Comparison of ENCODE assay signal across 1 cellular context in the genomic region with DNA sequence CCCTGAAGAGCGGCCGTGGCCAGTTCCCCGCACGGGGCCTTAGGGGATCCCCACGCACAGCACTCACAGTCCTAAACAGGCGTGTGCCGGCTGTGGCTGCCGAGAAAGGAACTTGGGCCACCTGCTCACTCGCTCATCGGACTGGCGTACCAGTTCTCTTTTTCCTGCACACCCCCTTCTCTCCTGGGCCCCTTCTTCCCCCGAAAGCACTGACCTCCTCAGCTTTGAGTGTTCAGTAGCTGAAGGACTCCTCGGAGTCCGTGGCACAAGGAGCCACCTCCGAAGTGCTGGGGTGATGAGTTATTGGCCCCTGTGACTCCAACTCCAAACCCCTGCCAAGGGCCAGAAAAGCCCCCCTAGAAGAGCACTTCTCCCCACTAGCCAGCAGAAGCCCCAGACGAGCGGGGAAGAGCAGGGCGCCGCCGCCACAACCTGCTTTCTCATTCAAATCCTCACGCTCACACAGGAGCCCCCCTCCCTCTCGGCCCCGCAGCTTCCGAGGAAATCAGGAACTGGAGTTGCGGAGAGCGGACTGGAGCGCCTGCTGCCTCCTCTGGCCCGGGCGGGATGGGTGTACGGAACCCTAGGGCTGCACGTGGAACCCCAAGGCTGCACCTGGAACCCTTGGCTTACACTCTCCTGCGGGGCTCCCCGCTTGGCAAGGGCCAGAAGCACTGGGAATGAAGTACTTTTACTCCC.
A peak's percentile ranks its signal among the peaks of the same experiment; 100 is the strongest.
TF ChIP-seq lines count a peak whose summit lies in the region.

A gene with protein sequence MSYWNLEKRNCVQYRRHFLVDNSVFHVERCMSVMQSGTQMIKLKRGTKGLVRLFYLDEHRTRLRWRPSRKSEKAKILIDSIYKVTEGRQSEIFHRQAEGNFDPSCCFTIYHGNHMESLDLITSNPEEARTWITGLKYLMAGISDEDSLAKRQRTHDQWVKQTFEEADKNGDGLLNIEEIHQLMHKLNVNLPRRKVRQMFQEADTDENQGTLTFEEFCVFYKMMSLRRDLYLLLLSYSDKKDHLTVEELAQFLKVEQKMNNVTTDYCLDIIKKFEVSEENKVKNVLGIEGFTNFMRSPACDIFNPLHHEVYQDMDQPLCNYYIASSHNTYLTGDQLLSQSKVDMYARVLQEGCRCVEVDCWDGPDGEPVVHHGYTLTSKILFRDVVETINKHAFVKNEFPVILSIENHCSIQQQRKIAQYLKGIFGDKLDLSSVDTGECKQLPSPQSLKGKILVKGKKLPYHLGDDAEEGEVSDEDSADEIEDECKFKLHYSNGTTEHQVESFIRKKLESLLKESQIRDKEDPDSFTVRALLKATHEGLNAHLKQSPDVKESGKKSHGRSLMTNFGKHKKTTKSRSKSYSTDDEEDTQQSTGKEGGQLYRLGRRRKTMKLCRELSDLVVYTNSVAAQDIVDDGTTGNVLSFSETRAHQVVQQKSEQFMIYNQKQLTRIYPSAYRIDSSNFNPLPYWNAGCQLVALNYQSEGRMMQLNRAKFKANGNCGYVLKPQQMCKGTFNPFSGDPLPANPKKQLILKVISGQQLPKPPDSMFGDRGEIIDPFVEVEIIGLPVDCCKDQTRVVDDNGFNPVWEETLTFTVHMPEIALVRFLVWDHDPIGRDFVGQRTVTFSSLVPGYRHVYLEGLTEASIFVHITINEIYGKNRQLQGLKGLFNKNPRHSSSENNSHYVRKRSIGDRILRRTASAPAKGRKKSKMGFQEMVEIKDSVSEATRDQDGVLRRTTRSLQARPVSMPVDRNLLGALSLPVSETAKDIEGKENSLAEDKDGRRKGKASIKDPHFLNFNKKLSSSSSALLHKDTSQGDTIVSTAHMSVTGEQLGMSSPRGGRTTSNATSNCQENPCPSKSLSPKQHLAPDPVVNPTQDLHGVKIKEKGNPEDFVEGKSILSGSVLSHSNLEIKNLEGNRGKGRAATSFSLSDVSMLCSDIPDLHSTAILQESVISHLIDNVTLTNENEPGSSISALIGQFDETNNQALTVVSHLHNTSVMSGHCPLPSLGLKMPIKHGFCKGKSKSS (N-terminal part only) (minus strand): TSS at position 446 of the 699 bp plus-strand sequence. CDS start 40,847 bp downstream, outside the sequence.

TF ChIP-seq in HepG2, 621 proteins besides CTCF, POLR2A, EP300 and RAD21 (continued from another document and continues in another):
- TF ChIP-seq ZNF709 (CRISPR knock-in tag; IDR thresholded peaks at IDR 0.05) (0 out of 2 replicates have a peak, but pooled peaks have one; percentile 32), CREM (IDR thresholded peaks at IDR 0.05) (no peak), CREM (CRISPR knock-in tag; IDR thresholded peaks at IDR 0.05) (no peak), ZNF430 (CRISPR knock-in tag; IDR thresholded peaks at IDR 0.05) (0 out of 2 replicates have a peak, but pooled peaks have one; percentile 13), POLR2AphosphoS5 (IDR thresholded peaks at IDR 0.05; ENCODE audit: low read depth, low read length) (peak; percentile 47; the same call in 1 of the 2 replicates), U2AF1 (optimal IDR thresholded peaks at IDR 0.05; ENCODE audit: low read depth, low read length) (peak; percentile 93), GABPA (IDR thresholded peaks at IDR 0.05; ENCODE audit: low read depth, low read length) (no peak), GABPA (CRISPR knock-in tag; IDR thresholded peaks at IDR 0.05; ENCODE audit: low read depth) (peak; percentile 19; the same call in 1 of the 2 replicates), ZSCAN21 (CRISPR knock-in tag; IDR thresholded peaks at IDR 0.05; ENCODE audit: borderline replicate concordance) (0 out of 2 replicates have a peak, but pooled peaks have one; percentile 68), NFE2L1 (CRISPR knock-in tag; IDR thresholded peaks at IDR 0.05; ENCODE audit: borderline replicate concordance) (no peak), PHF8 (CRISPR knock-in tag; IDR thresholded peaks at IDR 0.05) (peak; percentile 51), PCBP1 (IDR thresholded peaks at IDR 0.05; ENCODE audit: borderline replicate concordance, low read depth, low read length) (0 out of 2 replicates have a peak, but pooled peaks have one; percentile 48), NAIF1 (CRISPR knock-in tag; IDR thresholded peaks at IDR 0.05; ENCODE audit: borderline replicate concordance) (peak; percentile 58; the same call in 1 of the 2 replicates), FOXK1 (CRISPR knock-in tag; IDR thresholded peaks at IDR 0.05; ENCODE audit: borderline replicate concordance, low read depth) (peak; percentile 39; the same call in 1 of the 2 replicates), ZNF644 (CRISPR knock-in tag; IDR thresholded peaks at IDR 0.05; ENCODE audit: low read depth) (no peak), NFATC3 (CRISPR knock-in tag; IDR thresholded peaks at IDR 0.05) (0 out of 2 replicates have a peak, but pooled peaks have one; percentile 33)
- TF ChIP-seq, protein P1, sequence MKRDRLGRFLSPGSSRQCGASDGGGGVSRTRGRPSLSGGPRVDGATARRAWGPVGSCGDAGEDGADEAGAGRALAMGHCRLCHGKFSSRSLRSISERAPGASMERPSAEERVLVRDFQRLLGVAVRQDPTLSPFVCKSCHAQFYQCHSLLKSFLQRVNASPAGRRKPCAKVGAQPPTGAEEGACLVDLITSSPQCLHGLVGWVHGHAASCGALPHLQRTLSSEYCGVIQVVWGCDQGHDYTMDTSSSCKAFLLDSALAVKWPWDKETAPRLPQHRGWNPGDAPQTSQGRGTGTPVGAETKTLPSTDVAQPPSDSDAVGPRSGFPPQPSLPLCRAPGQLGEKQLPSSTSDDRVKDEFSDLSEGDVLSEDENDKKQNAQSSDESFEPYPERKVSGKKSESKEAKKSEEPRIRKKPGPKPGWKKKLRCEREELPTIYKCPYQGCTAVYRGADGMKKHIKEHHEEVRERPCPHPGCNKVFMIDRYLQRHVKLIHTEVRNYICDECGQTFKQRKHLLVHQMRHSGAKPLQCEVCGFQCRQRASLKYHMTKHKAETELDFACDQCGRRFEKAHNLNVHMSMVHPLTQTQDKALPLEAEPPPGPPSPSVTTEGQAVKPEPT (CRISPR knock-in tag; IDR thresholded peaks at IDR 0.05; ENCODE audit: low read depth) = 0 out of 2 replicates have a peak, but pooled peaks have one; percentile 10
- TF ChIP-seq, protein P2, sequence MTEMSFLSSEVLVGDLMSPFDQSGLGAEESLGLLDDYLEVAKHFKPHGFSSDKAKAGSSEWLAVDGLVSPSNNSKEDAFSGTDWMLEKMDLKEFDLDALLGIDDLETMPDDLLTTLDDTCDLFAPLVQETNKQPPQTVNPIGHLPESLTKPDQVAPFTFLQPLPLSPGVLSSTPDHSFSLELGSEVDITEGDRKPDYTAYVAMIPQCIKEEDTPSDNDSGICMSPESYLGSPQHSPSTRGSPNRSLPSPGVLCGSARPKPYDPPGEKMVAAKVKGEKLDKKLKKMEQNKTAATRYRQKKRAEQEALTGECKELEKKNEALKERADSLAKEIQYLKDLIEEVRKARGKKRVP (CRISPR knock-in tag; IDR thresholded peaks at IDR 0.05) = 0 out of 4 replicates have a peak, but pooled peaks of 1 of the 2 experiments have one; percentile 11
- TF ChIP-seq, protein P3, sequence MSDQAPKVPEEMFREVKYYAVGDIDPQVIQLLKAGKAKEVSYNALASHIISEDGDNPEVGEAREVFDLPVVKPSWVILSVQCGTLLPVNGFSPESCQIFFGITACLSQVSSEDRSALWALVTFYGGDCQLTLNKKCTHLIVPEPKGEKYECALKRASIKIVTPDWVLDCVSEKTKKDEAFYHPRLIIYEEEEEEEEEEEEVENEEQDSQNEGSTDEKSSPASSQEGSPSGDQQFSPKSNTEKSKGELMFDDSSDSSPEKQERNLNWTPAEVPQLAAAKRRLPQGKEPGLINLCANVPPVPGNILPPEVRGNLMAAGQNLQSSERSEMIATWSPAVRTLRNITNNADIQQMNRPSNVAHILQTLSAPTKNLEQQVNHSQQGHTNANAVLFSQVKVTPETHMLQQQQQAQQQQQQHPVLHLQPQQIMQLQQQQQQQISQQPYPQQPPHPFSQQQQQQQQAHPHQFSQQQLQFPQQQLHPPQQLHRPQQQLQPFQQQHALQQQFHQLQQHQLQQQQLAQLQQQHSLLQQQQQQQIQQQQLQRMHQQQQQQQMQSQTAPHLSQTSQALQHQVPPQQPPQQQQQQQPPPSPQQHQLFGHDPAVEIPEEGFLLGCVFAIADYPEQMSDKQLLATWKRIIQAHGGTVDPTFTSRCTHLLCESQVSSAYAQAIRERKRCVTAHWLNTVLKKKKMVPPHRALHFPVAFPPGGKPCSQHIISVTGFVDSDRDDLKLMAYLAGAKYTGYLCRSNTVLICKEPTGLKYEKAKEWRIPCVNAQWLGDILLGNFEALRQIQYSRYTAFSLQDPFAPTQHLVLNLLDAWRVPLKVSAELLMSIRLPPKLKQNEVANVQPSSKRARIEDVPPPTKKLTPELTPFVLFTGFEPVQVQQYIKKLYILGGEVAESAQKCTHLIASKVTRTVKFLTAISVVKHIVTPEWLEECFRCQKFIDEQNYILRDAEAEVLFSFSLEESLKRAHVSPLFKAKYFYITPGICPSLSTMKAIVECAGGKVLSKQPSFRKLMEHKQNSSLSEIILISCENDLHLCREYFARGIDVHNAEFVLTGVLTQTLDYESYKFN (CRISPR knock-in tag; conservative IDR thresholded peaks at IDR 0.05) = 0 out of 2 replicates have a peak, but pooled peaks have one; percentile 16
- TF ChIP-seq, protein P4, sequence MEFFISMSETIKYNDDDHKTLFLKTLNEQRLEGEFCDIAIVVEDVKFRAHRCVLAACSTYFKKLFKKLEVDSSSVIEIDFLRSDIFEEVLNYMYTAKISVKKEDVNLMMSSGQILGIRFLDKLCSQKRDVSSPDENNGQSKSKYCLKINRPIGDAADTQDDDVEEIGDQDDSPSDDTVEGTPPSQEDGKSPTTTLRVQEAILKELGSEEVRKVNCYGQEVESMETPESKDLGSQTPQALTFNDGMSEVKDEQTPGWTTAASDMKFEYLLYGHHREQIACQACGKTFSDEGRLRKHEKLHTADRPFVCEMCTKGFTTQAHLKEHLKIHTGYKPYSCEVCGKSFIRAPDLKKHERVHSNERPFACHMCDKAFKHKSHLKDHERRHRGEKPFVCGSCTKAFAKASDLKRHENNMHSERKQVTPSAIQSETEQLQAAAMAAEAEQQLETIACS (CRISPR knock-in tag; IDR thresholded peaks at IDR 0.05) = no peak
- TF ChIP-seq, protein P5, sequence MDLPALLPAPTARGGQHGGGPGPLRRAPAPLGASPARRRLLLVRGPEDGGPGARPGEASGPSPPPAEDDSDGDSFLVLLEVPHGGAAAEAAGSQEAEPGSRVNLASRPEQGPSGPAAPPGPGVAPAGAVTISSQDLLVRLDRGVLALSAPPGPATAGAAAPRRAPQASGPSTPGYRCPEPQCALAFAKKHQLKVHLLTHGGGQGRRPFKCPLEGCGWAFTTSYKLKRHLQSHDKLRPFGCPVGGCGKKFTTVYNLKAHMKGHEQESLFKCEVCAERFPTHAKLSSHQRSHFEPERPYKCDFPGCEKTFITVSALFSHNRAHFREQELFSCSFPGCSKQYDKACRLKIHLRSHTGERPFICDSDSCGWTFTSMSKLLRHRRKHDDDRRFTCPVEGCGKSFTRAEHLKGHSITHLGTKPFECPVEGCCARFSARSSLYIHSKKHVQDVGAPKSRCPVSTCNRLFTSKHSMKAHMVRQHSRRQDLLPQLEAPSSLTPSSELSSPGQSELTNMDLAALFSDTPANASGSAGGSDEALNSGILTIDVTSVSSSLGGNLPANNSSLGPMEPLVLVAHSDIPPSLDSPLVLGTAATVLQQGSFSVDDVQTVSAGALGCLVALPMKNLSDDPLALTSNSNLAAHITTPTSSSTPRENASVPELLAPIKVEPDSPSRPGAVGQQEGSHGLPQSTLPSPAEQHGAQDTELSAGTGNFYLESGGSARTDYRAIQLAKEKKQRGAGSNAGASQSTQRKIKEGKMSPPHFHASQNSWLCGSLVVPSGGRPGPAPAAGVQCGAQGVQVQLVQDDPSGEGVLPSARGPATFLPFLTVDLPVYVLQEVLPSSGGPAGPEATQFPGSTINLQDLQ (CRISPR knock-in tag; IDR thresholded peaks at IDR 0.05) = peak; percentile 30; the same call in 1 of the 2 replicates
- TF ChIP-seq, protein P6, sequence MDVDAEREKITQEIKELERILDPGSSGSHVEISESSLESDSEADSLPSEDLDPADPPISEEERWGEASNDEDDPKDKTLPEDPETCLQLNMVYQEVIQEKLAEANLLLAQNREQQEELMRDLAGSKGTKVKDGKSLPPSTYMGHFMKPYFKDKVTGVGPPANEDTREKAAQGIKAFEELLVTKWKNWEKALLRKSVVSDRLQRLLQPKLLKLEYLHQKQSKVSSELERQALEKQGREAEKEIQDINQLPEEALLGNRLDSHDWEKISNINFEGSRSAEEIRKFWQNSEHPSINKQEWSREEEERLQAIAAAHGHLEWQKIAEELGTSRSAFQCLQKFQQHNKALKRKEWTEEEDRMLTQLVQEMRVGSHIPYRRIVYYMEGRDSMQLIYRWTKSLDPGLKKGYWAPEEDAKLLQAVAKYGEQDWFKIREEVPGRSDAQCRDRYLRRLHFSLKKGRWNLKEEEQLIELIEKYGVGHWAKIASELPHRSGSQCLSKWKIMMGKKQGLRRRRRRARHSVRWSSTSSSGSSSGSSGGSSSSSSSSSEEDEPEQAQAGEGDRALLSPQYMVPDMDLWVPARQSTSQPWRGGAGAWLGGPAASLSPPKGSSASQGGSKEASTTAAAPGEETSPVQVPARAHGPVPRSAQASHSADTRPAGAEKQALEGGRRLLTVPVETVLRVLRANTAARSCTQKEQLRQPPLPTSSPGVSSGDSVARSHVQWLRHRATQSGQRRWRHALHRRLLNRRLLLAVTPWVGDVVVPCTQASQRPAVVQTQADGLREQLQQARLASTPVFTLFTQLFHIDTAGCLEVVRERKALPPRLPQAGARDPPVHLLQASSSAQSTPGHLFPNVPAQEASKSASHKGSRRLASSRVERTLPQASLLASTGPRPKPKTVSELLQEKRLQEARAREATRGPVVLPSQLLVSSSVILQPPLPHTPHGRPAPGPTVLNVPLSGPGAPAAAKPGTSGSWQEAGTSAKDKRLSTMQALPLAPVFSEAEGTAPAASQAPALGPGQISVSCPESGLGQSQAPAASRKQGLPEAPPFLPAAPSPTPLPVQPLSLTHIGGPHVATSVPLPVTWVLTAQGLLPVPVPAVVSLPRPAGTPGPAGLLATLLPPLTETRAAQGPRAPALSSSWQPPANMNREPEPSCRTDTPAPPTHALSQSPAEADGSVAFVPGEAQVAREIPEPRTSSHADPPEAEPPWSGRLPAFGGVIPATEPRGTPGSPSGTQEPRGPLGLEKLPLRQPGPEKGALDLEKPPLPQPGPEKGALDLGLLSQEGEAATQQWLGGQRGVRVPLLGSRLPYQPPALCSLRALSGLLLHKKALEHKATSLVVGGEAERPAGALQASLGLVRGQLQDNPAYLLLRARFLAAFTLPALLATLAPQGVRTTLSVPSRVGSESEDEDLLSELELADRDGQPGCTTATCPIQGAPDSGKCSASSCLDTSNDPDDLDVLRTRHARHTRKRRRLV (CRISPR knock-in tag; IDR thresholded peaks at IDR 0.05) = 0 out of 2 replicates have a peak, but pooled peaks have one; percentile 63
- TF ChIP-seq, protein P7, sequence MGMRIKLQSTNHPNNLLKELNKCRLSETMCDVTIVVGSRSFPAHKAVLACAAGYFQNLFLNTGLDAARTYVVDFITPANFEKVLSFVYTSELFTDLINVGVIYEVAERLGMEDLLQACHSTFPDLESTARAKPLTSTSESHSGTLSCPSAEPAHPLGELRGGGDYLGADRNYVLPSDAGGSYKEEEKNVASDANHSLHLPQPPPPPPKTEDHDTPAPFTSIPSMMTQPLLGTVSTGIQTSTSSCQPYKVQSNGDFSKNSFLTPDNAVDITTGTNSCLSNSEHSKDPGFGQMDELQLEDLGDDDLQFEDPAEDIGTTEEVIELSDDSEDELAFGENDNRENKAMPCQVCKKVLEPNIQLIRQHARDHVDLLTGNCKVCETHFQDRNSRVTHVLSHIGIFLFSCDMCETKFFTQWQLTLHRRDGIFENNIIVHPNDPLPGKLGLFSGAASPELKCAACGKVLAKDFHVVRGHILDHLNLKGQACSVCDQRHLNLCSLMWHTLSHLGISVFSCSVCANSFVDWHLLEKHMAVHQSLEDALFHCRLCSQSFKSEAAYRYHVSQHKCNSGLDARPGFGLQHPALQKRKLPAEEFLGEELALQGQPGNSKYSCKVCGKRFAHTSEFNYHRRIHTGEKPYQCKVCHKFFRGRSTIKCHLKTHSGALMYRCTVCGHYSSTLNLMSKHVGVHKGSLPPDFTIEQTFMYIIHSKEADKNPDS (CRISPR knock-in tag; IDR thresholded peaks at IDR 0.05) = no peak
- TF ChIP-seq, protein P8, sequence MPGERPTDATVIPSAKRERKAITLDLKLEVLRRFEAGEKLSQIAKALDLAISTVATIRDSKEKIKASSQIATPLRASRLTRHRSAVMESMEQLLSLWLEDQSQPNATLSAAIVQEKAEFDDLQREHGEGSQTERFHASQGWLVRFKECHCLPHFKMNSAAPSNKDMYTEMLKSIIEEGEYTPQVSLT (CRISPR knock-in tag; IDR thresholded peaks at IDR 0.05; ENCODE audit: borderline replicate concordance, low read depth) = no peak
